Comparison of ENCODE assay signal across 1 cellular context in genomic region chr17:44317545-44317944, GRCh38.
TF ChIP-seq lines count a peak whose summit lies in the region.

No MANE protein-coding gene starts in this region.

TF ChIP-seq in WTC11, 78 proteins besides CTCF, POLR2A, EP300 and RAD21 (continued from another document):
- TF ChIP-seq, protein P1, sequence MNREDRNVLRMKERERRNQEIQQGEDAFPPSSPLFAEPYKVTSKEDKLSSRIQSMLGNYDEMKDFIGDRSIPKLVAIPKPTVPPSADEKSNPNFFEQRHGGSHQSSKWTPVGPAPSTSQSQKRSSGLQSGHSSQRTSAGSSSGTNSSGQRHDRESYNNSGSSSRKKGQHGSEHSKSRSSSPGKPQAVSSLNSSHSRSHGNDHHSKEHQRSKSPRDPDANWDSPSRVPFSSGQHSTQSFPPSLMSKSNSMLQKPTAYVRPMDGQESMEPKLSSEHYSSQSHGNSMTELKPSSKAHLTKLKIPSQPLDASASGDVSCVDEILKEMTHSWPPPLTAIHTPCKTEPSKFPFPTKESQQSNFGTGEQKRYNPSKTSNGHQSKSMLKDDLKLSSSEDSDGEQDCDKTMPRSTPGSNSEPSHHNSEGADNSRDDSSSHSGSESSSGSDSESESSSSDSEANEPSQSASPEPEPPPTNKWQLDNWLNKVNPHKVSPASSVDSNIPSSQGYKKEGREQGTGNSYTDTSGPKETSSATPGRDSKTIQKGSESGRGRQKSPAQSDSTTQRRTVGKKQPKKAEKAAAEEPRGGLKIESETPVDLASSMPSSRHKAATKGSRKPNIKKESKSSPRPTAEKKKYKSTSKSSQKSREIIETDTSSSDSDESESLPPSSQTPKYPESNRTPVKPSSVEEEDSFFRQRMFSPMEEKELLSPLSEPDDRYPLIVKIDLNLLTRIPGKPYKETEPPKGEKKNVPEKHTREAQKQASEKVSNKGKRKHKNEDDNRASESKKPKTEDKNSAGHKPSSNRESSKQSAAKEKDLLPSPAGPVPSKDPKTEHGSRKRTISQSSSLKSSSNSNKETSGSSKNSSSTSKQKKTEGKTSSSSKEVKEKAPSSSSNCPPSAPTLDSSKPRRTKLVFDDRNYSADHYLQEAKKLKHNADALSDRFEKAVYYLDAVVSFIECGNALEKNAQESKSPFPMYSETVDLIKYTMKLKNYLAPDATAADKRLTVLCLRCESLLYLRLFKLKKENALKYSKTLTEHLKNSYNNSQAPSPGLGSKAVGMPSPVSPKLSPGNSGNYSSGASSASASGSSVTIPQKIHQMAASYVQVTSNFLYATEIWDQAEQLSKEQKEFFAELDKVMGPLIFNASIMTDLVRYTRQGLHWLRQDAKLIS (CRISPR knock-in tag; IDR thresholded peaks at IDR 0.05; ENCODE audit: borderline replicate concordance) = no peak
- no peak for TF ChIP-seq NFE2L1 (CRISPR knock-in tag; IDR thresholded peaks at IDR 0.05)
- TF ChIP-seq CBFB (CRISPR knock-in tag; IDR thresholded peaks at IDR 0.05; ENCODE audit: low read depth) = no peak
- no peak for TF ChIP-seq ZNF281 (CRISPR knock-in tag; IDR thresholded peaks at IDR 0.05)
- TF ChIP-seq NR1H2 (CRISPR knock-in tag; IDR thresholded peaks at IDR 0.05) = no peak
- no peak for TF ChIP-seq PRRX2 (CRISPR knock-in tag; IDR thresholded peaks at IDR 0.05)
- TF ChIP-seq, protein P2, sequence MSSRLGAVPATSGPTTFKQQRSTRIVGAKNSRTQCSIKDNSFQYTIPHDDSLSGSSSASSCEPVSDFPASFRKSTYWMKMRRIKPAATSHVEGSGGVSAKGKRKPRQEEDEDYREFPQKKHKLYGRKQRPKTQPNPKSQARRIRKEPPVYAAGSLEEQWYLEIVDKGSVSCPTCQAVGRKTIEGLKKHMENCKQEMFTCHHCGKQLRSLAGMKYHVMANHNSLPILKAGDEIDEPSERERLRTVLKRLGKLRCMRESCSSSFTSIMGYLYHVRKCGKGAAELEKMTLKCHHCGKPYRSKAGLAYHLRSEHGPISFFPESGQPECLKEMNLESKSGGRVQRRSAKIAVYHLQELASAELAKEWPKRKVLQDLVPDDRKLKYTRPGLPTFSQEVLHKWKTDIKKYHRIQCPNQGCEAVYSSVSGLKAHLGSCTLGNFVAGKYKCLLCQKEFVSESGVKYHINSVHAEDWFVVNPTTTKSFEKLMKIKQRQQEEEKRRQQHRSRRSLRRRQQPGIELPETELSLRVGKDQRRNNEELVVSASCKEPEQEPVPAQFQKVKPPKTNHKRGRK (CRISPR knock-in tag; IDR thresholded peaks at IDR 0.05; ENCODE audit: borderline replicate concordance) = no peak
- no peak for TF ChIP-seq RELA (CRISPR knock-in tag; IDR thresholded peaks at IDR 0.05; ENCODE audit: borderline replicate concordance)
- TF ChIP-seq ZBTB21 (CRISPR knock-in tag; IDR thresholded peaks at IDR 0.05; ENCODE audit: borderline replicate concordance) = no peak
- TF ChIP-seq ZMAT4 (CRISPR knock-in tag; IDR thresholded peaks at IDR 0.05) = no peak
- TF ChIP-seq MXD4 (CRISPR knock-in tag; IDR thresholded peaks at IDR 0.05; ENCODE audit: borderline replicate concordance) = no peak
- TF ChIP-seq ZNF121 (CRISPR knock-in tag; IDR thresholded peaks at IDR 0.05) = no peak
- TF ChIP-seq ZNF219 (CRISPR knock-in tag; IDR thresholded peaks at IDR 0.05; ENCODE audit: borderline replicate concordance) = no peak
- no peak for TF ChIP-seq AR (CRISPR knock-in tag; IDR thresholded peaks at IDR 0.05)
- no peak for TF ChIP-seq ZNF138 (CRISPR knock-in tag; conservative IDR thresholded peaks at IDR 0.05)
- TF ChIP-seq JUN (CRISPR knock-in tag; IDR thresholded peaks at IDR 0.05) = no peak
